18 cellular contexts compared by ENCODE assay signal in genomic region chr15:98226149-98226548, GRCh38.
DNase-seq lines count a peak whose midpoint lies in the region; ATAC-seq and TF ChIP-seq lines count a peak whose summit lies in the region.
"Had no signal": no experiment of that assay in that cellular context is flagged by ENCODE, and none has a peak within 500 bp of the region (broad histone marks: within the 10 kb centered on the region; RNA-seq: fewer than 3 reads in every experiment).

No MANE protein-coding gene starts in this region.

- H3K23ac ChIP-seq in trophoblast cell (ENCODE audit: low read length) = no peak overlapping the region

- H3K9me3 ChIP-seq in mammary epithelial cell (replicated peaks; ENCODE audit: insufficient read depth, low read length) (no peaks in the 10 kb centered on the region), trophoblast cell (ENCODE audit: insufficient read depth, low read depth, low read length) (no peaks in the 10 kb centered on the region)
- H3K9me3 ChIP-seq: A549; BLaER1 treated with 17β-estradiol and CSF1 and Interleukin-3, amounts not matched to agents 10 nM and 100 nM; Caco-2 had no signal

- BruUV-seq in mammary epithelial cell (replicated peaks; lab: Mats Ljungman, UMichigan) = no TSS peak
- BruUV-seq in MCF 10A (replicated peaks; lab: Mats Ljungman, UMichigan) = no TSS peak

- no peaks in the 10 kb centered on the region for H3K27me3 Mint-ChIP-seq in MCF 10A (ENCODE audit: insufficient read depth, unreplicated experiment)
- H3K27me3 Mint-ChIP-seq: B cell had no signal

- POLR2A ChIA-PET in MCF 10A (lab: Yijun Ruan, JAX) = no interaction called here

- TF ChIP-seq CTCF in mammary epithelial cell (conservative IDR thresholded peaks at IDR 0.05 in 1 of 2, IDR thresholded peaks at IDR 0.05 in 1 of 2; ENCODE audit: extremely low read depth in 1 of 2, insufficient read depth in 1 of 2, low read depth in 1 of 2, low read length in 2 of 2) (no peak), MCF 10A (IDR thresholded peaks at IDR 0.05; ENCODE audit: unreplicated experiment) (no peak), epithelial cell of esophagus (IDR thresholded peaks at IDR 0.05; ENCODE audit: insufficient read depth, low read depth, low read length, missing control alignments) (no peak)

- H4K12ac ChIP-seq in trophoblast cell (ENCODE audit: low read depth, low read length) = no peak overlapping the region

- H2AFZ ChIP-seq in mammary epithelial cell (ENCODE audit: low read depth, low read length) = peak overlapping the region; percentile 43
- no peak overlapping the region for H2AFZ ChIP-seq in trophoblast cell (ENCODE audit: insufficient read depth, low read length, poor library complexity)

- intact Hi-C loops in mammary epithelial cell (cut with micrococcal nuclease) = no loop called here
- intact Hi-C loops in MCF 10A (cut with micrococcal nuclease) = no loop called here

- H2BK5ac ChIP-seq in trophoblast cell (ENCODE audit: low read depth, low read length, poor library complexity) = no peak overlapping the region

- ATAC-seq in GM21619 (IDR thresholded peaks at IDR 0.05; ENCODE audit: unreplicated experiment) = no peak
- ATAC-seq: A549; CD8-positive, alpha-beta T cell had no signal

- no peak overlapping the region for H3K27ac ChIP-seq in mammary epithelial cell (ENCODE audit: insufficient read depth, low read depth, low read length)
- H3K27ac ChIP-seq in trophoblast cell (ENCODE audit: low read depth, low read length) = no peak overlapping the region
- H3K27ac ChIP-seq: 22Rv1; A549; BLaER1 treated with 17β-estradiol and CSF1 and Interleukin-3, amounts not matched to agents 10 nM and 100 nM; C4-2B had no signal

- 14% methylated on average over 3 of the region's 3 CpGs for WGBS in mammary epithelial cell (ENCODE audit: low coverage, missing lambda C conversion rate)
- no CpG with 5 or more reads among the region's 3 CpGs for WGBS in trophoblast cell (ENCODE audit: extremely low coverage, insufficient coverage, insufficient read length)

- H3K27me3 ChIP-seq in mammary epithelial cell (ENCODE audit: insufficient read depth, low read length) = no peaks in the 10 kb centered on the region
- H3K27me3 ChIP-seq in trophoblast cell (ENCODE audit: insufficient read depth, low read length) = no peaks in the 10 kb centered on the region
- H3K27me3 ChIP-seq: BLaER1 treated with 17β-estradiol and CSF1 and Interleukin-3, amounts not matched to agents 10 nM and 100 nM had no signal

- H3K79me1 ChIP-seq in trophoblast cell (ENCODE audit: low read length) = no peaks in the 10 kb centered on the region

- H3K79me2 ChIP-seq in mammary epithelial cell (ENCODE audit: insufficient read depth, low read length) = no peaks in the 10 kb centered on the region
- no peaks in the 10 kb centered on the region for H3K79me2 ChIP-seq in trophoblast cell (ENCODE audit: control insufficient read depth, insufficient read depth, low read length, poor library complexity)

- H3K4ac ChIP-seq in trophoblast cell (ENCODE audit: low read depth, low read length) = no peak overlapping the region

- H3K4me2 ChIP-seq in mammary epithelial cell (ENCODE audit: insufficient read depth, low read depth, low read length) (no peak overlapping the region), trophoblast cell (ENCODE audit: low read length) (no peak overlapping the region)
- H3K4me2 ChIP-seq: A549; BLaER1 treated with 17β-estradiol and CSF1 and Interleukin-3, amounts not matched to agents 10 nM and 100 nM had no signal

- no peaks in the 10 kb centered on the region for H3K4me1 Mint-ChIP-seq in MCF 10A (ENCODE audit: insufficient read depth, unreplicated experiment)
- H3K4me1 Mint-ChIP-seq: B cell had no signal

- H3K27ac Mint-ChIP-seq in MCF 10A (ENCODE audit: low read depth, unreplicated experiment) = no peak overlapping the region
- H3K27ac Mint-ChIP-seq: B cell; CD4-positive, alpha-beta T cell; CD8-positive, alpha-beta T cell had no signal

- no peaks in the 10 kb centered on the region for H4K20me1 ChIP-seq in mammary epithelial cell (ENCODE audit: insufficient read depth, low read length)
- H4K20me1 ChIP-seq: BLaER1 treated with 17β-estradiol and CSF1 and Interleukin-3, amounts not matched to agents 10 nM and 100 nM had no signal

- DNase-seq in mammary epithelial cell (peak; percentile 66), MCF 10A (ENCODE audit: unreplicated experiment) (no peak), epithelial cell of esophagus (ENCODE audit: low read depth) (peak; percentile 35), trophoblast cell (peak; percentile 21), T-helper 1 cell (no peak)
- DNase-seq: AML-193; Caco-2; Calu3; CD4-positive, alpha-beta T cell; CD8-positive, alpha-beta T cell; DMS79 treated with DMSO at 0.1 percent for 48 hours; GF-D8 had no signal

- H2AK5ac ChIP-seq in trophoblast cell (ENCODE audit: low read length) = no peak overlapping the region

- H3K18ac ChIP-seq in trophoblast cell (ENCODE audit: low read length) = no peak overlapping the region

- H3K14ac ChIP-seq in trophoblast cell (ENCODE audit: low read length) = no peak overlapping the region

- H2BK120ac ChIP-seq in trophoblast cell (ENCODE audit: insufficient read depth, low read length, poor library complexity) = no peak overlapping the region

- CTCF ChIA-PET in mammary epithelial cell (lab: Charles Lee; ENCODE audit: low non-redundant PET) (no interaction called here), MCF 10A (lab: Yijun Ruan, JAX) (no interaction called here)

- H3K9me3 Mint-ChIP-seq in MCF 10A (ENCODE audit: unreplicated experiment) = no peaks in the 10 kb centered on the region
- H3K9me3 Mint-ChIP-seq: CD4-positive, alpha-beta T cell; CD8-positive, alpha-beta T cell had no signal

- dilution Hi-C loops in mammary epithelial cell (cut with HindIII; ENCODE audit: low sequenced_read_pairs) = no loop called here

- peaks cover 13% of the 10 kb centered on the region for H3K4me1 ChIP-seq in mammary epithelial cell (ENCODE audit: insufficient read depth, low read length)
- H3K4me1 ChIP-seq in trophoblast cell (ENCODE audit: control insufficient read depth in 1 of 2, insufficient read depth in 2 of 2, low read length in 2 of 2) = peaks cover 0 to 3% of the 10 kb centered on the region in 2 experiments
- H3K4me1 ChIP-seq: A549; BLaER1 treated with 17β-estradiol and CSF1 and Interleukin-3, amounts not matched to agents 10 nM and 100 nM; Caco-2 had no signal

- no peaks in the 10 kb centered on the region for H3K36me3 Mint-ChIP-seq in MCF 10A (ENCODE audit: insufficient read depth, unreplicated experiment)
- H3K36me3 Mint-ChIP-seq: CD8-positive, alpha-beta T cell had no signal

- H3K4me3 Mint-ChIP-seq in MCF 10A (ENCODE audit: unreplicated experiment) = no peak overlapping the region
- H3K4me3 Mint-ChIP-seq: B cell; CD4-positive, alpha-beta T cell; CD8-positive, alpha-beta T cell had no signal

- H4K91ac ChIP-seq in trophoblast cell (ENCODE audit: low read depth, low read length) = no peak overlapping the region

- in situ Hi-C loops in mammary epithelial cell (cut with MboI; ENCODE audit: low sequenced_read_pairs in 2 of 2) = no loop called here

- H4K8ac ChIP-seq in trophoblast cell (ENCODE audit: low read depth, low read length) = no peak overlapping the region

- no peak overlapping the region for H3K9ac ChIP-seq in mammary epithelial cell (ENCODE audit: insufficient read depth, low read length)
- H3K9ac ChIP-seq in trophoblast cell (ENCODE audit: low read length) = no peak overlapping the region
- H3K9ac ChIP-seq: BLaER1 treated with 17β-estradiol and CSF1 and Interleukin-3, amounts not matched to agents 10 nM and 100 nM had no signal

- no peak overlapping the region for H3K4me3 ChIP-seq in mammary epithelial cell (replicated peaks in 1 of 3; ENCODE audit: insufficient read depth in 1 of 3, low read depth in 2 of 3, low read length in 3 of 3)
- no peak overlapping the region for H3K4me3 ChIP-seq in epithelial cell of esophagus (ENCODE audit: low read length)
- no peak overlapping the region for H3K4me3 ChIP-seq in trophoblast cell (ENCODE audit: low read depth, low read length)
- H3K4me3 ChIP-seq: A549; BLaER1 treated with 17β-estradiol and CSF1 and Interleukin-3, amounts not matched to agents 10 nM and 100 nM had no signal

- H3K36me3 ChIP-seq in mammary epithelial cell (ENCODE audit: insufficient read depth, low read length) = no peaks in the 10 kb centered on the region
- H3K36me3 ChIP-seq in trophoblast cell (ENCODE audit: control insufficient read depth in 1 of 2, insufficient read depth in 2 of 2, low read length in 2 of 2) = no peaks in the 10 kb centered on the region
- H3K36me3 ChIP-seq: BLaER1 treated with 17β-estradiol and CSF1 and Interleukin-3, amounts not matched to agents 10 nM and 100 nM had no signal

- no peak overlapping the region for H2BK12ac ChIP-seq in trophoblast cell (ENCODE audit: low read length)

Comparison
In these comparisons a context has a peak if more than half of its experiments do, and no peak if none do; other contexts are left out.
1. DNase-seq: peak in mammary epithelial cell (single experiment), epithelial cell of esophagus (single experiment) and trophoblast cell (2 of 2); none in MCF 10A (single experiment) and T-helper 1 cell (0 of 5).